23 cellular contexts compared by ENCODE assay signal in the genomic region with DNA sequence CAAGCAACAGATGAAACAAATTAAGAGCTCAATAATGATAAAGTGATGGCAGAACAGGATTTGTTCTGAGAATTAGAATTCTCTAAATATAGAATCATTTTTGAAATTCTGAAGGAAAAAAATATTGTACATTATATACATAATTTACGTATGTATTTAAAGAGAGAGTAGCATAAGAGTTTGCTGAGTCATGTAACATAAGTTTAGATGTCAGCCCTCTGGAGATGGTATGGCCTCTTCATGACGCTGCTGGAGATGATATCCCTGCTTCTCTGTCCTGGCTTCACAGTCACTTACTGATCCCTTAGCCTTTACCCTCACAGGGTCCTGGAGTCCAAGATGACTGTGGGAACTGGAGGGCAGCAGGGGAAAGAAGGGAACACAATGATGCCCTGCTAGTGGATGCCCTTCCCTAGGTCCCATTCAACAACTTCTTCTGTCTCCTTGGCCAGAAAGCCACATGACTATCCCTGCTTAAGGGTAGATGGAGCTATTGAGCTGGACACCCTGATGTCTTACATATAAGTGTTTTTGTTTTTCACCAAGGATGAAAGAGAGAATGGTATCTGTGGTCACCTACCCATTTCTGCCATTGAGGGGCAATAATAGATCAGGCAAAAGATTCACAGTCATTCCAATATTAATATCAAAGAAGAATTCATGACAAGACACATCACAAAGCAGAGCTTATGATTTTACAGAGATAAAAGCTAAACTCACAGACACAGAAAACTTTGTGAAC.
DNase-seq lines count a peak whose midpoint lies in the region; ATAC-seq, FAIRE-seq and TF ChIP-seq lines count a peak whose summit lies in the region.
"Had no signal": no experiment of that assay in that cellular context is flagged by ENCODE, and none has a peak within 500 bp of the region (broad histone marks: within the 10 kb centered on the region; RNA-seq: fewer than 3 reads in every experiment).

No MANE protein-coding gene starts in this region.

- H3K9ac ChIP-seq in DND-41 (ENCODE audit: low read depth, low read length) = no peak overlapping the region
- H3K9ac ChIP-seq in PC-3 (ENCODE audit: low read length) = no peak overlapping the region
- H3K9ac ChIP-seq in keratinocyte (ENCODE audit: control insufficient read depth, extremely low read depth, insufficient read depth, low read length) = no peak overlapping the region

- CTCF ChIA-PET in PC-3 (lab: Charles Lee) = interaction anchor here (0.8 kb wide), 1 partner anchor 71 kb away, joined by 3 read pairs; no protein-coding TSS in a partner anchor

- H2AFZ ChIP-seq in DND-41 (ENCODE audit: low read depth, low read length) (no peak overlapping the region; the same call in 1 of the 2 replicates), PC-3 (ENCODE audit: low read length) (no peak overlapping the region), keratinocyte (ENCODE audit: control insufficient read depth, low read length) (no peak overlapping the region), GM23338 (no peak overlapping the region)
- H2AFZ ChIP-seq: hepatocyte had no signal

- DNase-seq in DND-41 (no peak), PC-3 (peak; percentile 4), keratinocyte (ENCODE audit: low read depth, low spot score) (no peak), GM03348 (ENCODE audit: low spot score) (no peak), pons (ENCODE audit: low spot score) (no peak), GM23338 (ENCODE audit: low spot score) (no peak)
- DNase-seq: activated CD4-positive, alpha-beta T cell treated with anti-CD3 and anti-CD28 coated beads, Interleukin-2, amount 50 U/mL, for 1 hour; activated CD8-positive, alpha-beta memory T cell treated with anti-CD3 and anti-CD28 coated beads, Interleukin-2, amount 50 U/mL, for 4 hours; activated naive CD8-positive, alpha-beta T cell treated with anti-CD3 and anti-CD28 coated beads, Interleukin-2, amount 50 U/mL, for 24 hours; BE2C; islet precursor cell; mesenchymal stem cell; natural killer cell; NCI-H2081 treated with DMSO at 0.1 percent for 48 hours; NK-92 treated with Interleukin-12 subunit alpha and Interleukin-12 subunit beta, amount 100 ng/mL, for 24 hours; stimulated activated CD4-positive, alpha-beta T cell treated with anti-CD3 and anti-CD28 coated beads, Interleukin-2, amount 100 ng/mL, for 48 hours; stomach; T-helper 1 cell had no signal

- H3K36me3 Mint-ChIP-seq in GM23338 (ENCODE audit: low read depth) = peaks cover 17% of the 10 kb centered on the region; the same call in 2 of the 3 replicates
- H3K36me3 Mint-ChIP-seq: natural killer cell, type B pancreatic cell had no signal

- no peaks in the 10 kb centered on the region for H3K4me1 Mint-ChIP-seq in GM23338
- H3K4me1 Mint-ChIP-seq: activated naive CD8-positive, alpha-beta T cell treated with anti-CD3 and anti-CD28 coated beads, Interleukin-2, amount 50 U/mL, for 24 hours; natural killer cell had no signal

- BruUV-seq in PC-3 (replicated peaks; lab: Mats Ljungman, UMichigan) = no TSS peak

- TF ChIP-seq CTCF in DND-41 (IDR thresholded peaks at IDR 0.05; ENCODE audit: borderline replicate concordance, extremely low read depth, low read length, poor library complexity, severe bottlenecking) = peak; percentile 30
- TF ChIP-seq CTCF in LNCAP (IDR thresholded peaks at IDR 0.05) = peak; percentile 21; the same call in 1 of the 2 replicates
- TF ChIP-seq CTCF in PC-3 (conservative IDR thresholded peaks at IDR 0.05; ENCODE audit: low read depth, low read length) = peak; percentile 35
- TF ChIP-seq CTCF in keratinocyte (optimal IDR thresholded peaks at IDR 0.05 in 1 of 3, IDR thresholded peaks at IDR 0.05 in 1 of 3, conservative IDR thresholded peaks at IDR 0.05 in 1 of 3; ENCODE audit: extremely low read depth in 1 of 3, insufficient read depth in 2 of 3, low read length in 3 of 3) = peak in 2 of 3 experiments; percentile 7 to 10
- TF ChIP-seq CTCF in GM23338 (conservative IDR thresholded peaks at IDR 0.05; ENCODE audit: low read depth in 2 of 2) = no peak

- no peak for FAIRE-seq in keratinocyte (lab: Jason Lieb, UNC)
- FAIRE-seq: GM12892, H54 had no signal

- H3K79me2 ChIP-seq in DND-41 (ENCODE audit: insufficient read depth, low read length) (no peaks in the 10 kb centered on the region), PC-3 (ENCODE audit: low read length) (no peaks in the 10 kb centered on the region), keratinocyte (ENCODE audit: control insufficient read depth, insufficient read depth, low read length) (no peaks in the 10 kb centered on the region), GM23338 (replicated peaks; ENCODE audit: insufficient read depth) (no peaks in the 10 kb centered on the region)
- H3K79me2 ChIP-seq: hepatocyte had no signal

- H3K27ac Mint-ChIP-seq in GM23338 = no peak overlapping the region
- H3K27ac Mint-ChIP-seq: activated naive CD8-positive, alpha-beta T cell treated with anti-CD3 and anti-CD28 coated beads, Interleukin-2, amount 50 U/mL, for 24 hours; natural killer cell; type B pancreatic cell had no signal

- intact Hi-C loops in PC-3 (cut with micrococcal nuclease) = loop anchor here (5.0 kb wide), 1 partner anchor 62 kb away; no protein-coding TSS in a partner anchor

- H3K27me3 ChIP-seq in DND-41 (ENCODE audit: insufficient read depth, low read length, poor library complexity) = peaks cover 3% of the 10 kb centered on the region
- no peaks in the 10 kb centered on the region for H3K27me3 ChIP-seq in PC-3 (ENCODE audit: low read length)
- no peaks in the 10 kb centered on the region for H3K27me3 ChIP-seq in keratinocyte (ENCODE audit: control insufficient read depth, extremely low read depth, insufficient read depth, low read length)
- H3K27me3 ChIP-seq in GM23338 (ENCODE audit: insufficient read depth) = no peaks in the 10 kb centered on the region
- H3K27me3 ChIP-seq: BE2C, hepatocyte, stomach had no signal

- no peak overlapping the region for H3K4me3 Mint-ChIP-seq in GM23338
- H3K4me3 Mint-ChIP-seq: activated naive CD8-positive, alpha-beta T cell treated with anti-CD3 and anti-CD28 coated beads, Interleukin-2, amount 50 U/mL, for 24 hours; natural killer cell; type B pancreatic cell had no signal

- no peaks in the 10 kb centered on the region for H3K4me1 ChIP-seq in DND-41 (ENCODE audit: insufficient read depth, low read length)
- no peaks in the 10 kb centered on the region for H3K4me1 ChIP-seq in PC-3 (ENCODE audit: insufficient read depth, low read length)
- no peaks in the 10 kb centered on the region for H3K4me1 ChIP-seq in keratinocyte (ENCODE audit: control insufficient read depth, extremely low read depth, insufficient read depth, low read length)
- H3K4me1 ChIP-seq in GM23338 (ENCODE audit: insufficient read depth) = no peaks in the 10 kb centered on the region
- H3K4me1 ChIP-seq: BE2C, stomach had no signal

- H3F3A ChIP-seq in PC-3 (ENCODE audit: low read length, unreplicated experiment) (no peaks in the 10 kb centered on the region), GM23338 (replicated peaks; ENCODE audit: low read depth) (no peaks in the 10 kb centered on the region)

- H3K9me3 ChIP-seq in DND-41 (ENCODE audit: insufficient read depth, low read length, severe bottlenecking) = no peaks in the 10 kb centered on the region
- no peaks in the 10 kb centered on the region for H3K9me3 ChIP-seq in PC-3 (ENCODE audit: low read length)
- H3K9me3 ChIP-seq in keratinocyte (ENCODE audit: control insufficient read depth, low read depth, low read length) = no peaks in the 10 kb centered on the region
- H3K9me3 ChIP-seq: BE2C, stomach had no signal

- POLR2A ChIA-PET in PC-3 (lab: Charles Lee; ENCODE audit: unreplicated experiment) = no interaction called here

- no peaks in the 10 kb centered on the region for H3K9me1 ChIP-seq in keratinocyte (ENCODE audit: control insufficient read depth, extremely low read depth, insufficient read depth, low read length)

- H3K4me2 ChIP-seq in DND-41 (ENCODE audit: insufficient read depth, low read length) (no peak overlapping the region), PC-3 (ENCODE audit: low read length) (no peak overlapping the region), keratinocyte (ENCODE audit: control insufficient read depth, extremely low read depth, insufficient read depth, low read depth, low read length) (no peak overlapping the region), GM23338 (no peak overlapping the region)
- H3K4me2 ChIP-seq: hepatocyte had no signal

- ATAC-seq in DND-41 (ENCODE audit: insufficient read depth, low read depth) (no peak), PC-3 (peak; percentile 40), GM23338 (no peak)
- ATAC-seq: activated naive CD8-positive, alpha-beta T cell treated with anti-CD3 and anti-CD28 coated beads, Interleukin-2, amount 50 U/mL, for 24 hours; natural killer cell had no signal

- H3K4me3 ChIP-seq in DND-41 (ENCODE audit: low read depth in 1 of 2, low read length in 2 of 2) (no peak overlapping the region), PC-3 (ENCODE audit: low read length) (no peak overlapping the region), keratinocyte (ENCODE audit: control insufficient read depth in 2 of 3, extremely low read depth in 1 of 3, insufficient read depth in 2 of 3, low read depth in 1 of 3, low read length in 3 of 3) (no peak overlapping the region), GM23338 (no peak overlapping the region)
- H3K4me3 ChIP-seq: hepatocyte, stomach had no signal

- H4K20me1 ChIP-seq in DND-41 (ENCODE audit: insufficient read depth, low read length) (no peaks in the 10 kb centered on the region), PC-3 (ENCODE audit: low read length) (no peaks in the 10 kb centered on the region), keratinocyte (ENCODE audit: control insufficient read depth, extremely low read depth, insufficient read depth, low read length) (no peaks in the 10 kb centered on the region), GM23338 (replicated peaks; ENCODE audit: insufficient read depth) (no peaks in the 10 kb centered on the region)

- H3K9me3 Mint-ChIP-seq in GM23338 = peaks cover 36% of the 10 kb centered on the region
- H3K9me3 Mint-ChIP-seq: activated naive CD8-positive, alpha-beta T cell treated with anti-CD3 and anti-CD28 coated beads, Interleukin-2, amount 50 U/mL, for 24 hours; natural killer cell; type B pancreatic cell had no signal

- H3K9me2 ChIP-seq in PC-3 (replicated peaks; ENCODE audit: low read length) = no peaks in the 10 kb centered on the region
- H3K9me2 ChIP-seq in GM23338 (ENCODE audit: insufficient read depth) = no peaks in the 10 kb centered on the region

- dilution Hi-C loops in keratinocyte (cut with MboI; ENCODE audit: extremely low pct_ligation_motif_present, low sequenced_read_pairs) = no loop called here

- peaks cover 3% of the 10 kb centered on the region for H3K27me3 Mint-ChIP-seq in GM23338 (ENCODE audit: insufficient read depth, low read depth, poor library complexity)
- H3K27me3 Mint-ChIP-seq: type B pancreatic cell had no signal

- H3K36me3 ChIP-seq in DND-41 (ENCODE audit: insufficient read depth, low read length) (no peaks in the 10 kb centered on the region), PC-3 (ENCODE audit: low read depth, low read length) (no peaks in the 10 kb centered on the region), keratinocyte (ENCODE audit: control insufficient read depth in 2 of 2, extremely low read depth in 1 of 2, insufficient read depth in 2 of 2, low read length in 2 of 2) (no peaks in the 10 kb centered on the region), GM23338 (ENCODE audit: insufficient read depth) (no peaks in the 10 kb centered on the region; the same call in 1 of the 2 replicates)
- H3K36me3 ChIP-seq: BE2C, stomach had no signal

- no peak overlapping the region for H3K27ac ChIP-seq in DND-41 (ENCODE audit: low read length)
- H3K27ac ChIP-seq in PC-3 (ENCODE audit: low read length) = no peak overlapping the region
- no peak overlapping the region for H3K27ac ChIP-seq in keratinocyte (ENCODE audit: control insufficient read depth, insufficient read depth, low read length)
- no peak overlapping the region for H3K27ac ChIP-seq in GM23338 (ENCODE audit: low read depth)
- H3K27ac ChIP-seq: hepatocyte, stomach had no signal

Comparison
In these comparisons a context has a peak if more than half of its experiments do, and no peak if none do; other contexts are left out.
1. CTCF ChIP-seq: peak in DND-41 (single experiment), LNCAP (single experiment), PC-3 (single experiment) and keratinocyte (2 of 3); none in GM23338 (0 of 2).